ENCODE assay signal across 9 cellular contexts in the genomic region with DNA sequence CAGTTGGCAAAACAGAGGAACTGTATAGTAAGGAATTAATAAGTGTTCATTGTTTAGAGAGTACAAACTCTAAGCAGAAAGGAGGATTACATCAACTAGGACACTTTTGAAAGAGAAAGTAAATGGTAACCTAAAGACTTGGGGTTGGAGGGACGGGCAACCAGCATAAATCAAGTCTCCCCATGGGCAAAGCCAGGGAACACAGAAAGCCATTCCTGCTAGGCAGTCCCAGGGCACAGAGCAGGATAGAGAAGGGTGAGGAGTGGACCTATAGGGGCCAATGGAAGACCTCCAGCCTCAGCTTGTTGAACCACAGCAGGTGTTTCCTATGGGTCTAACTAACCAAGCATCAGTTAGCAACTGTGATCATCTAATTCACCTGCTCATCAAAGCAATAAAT. TPM values are rescaled to one million over a fixed set of nuclear protein-coding genes. Genes with fewer than 3 reads are reported as not detected.
DNase-seq lines count a peak whose midpoint lies in the region; ATAC-seq and TF ChIP-seq lines count a peak whose summit lies in the region.
"Had no signal": no experiment of that assay in that cellular context is flagged by ENCODE, and none has a peak within 500 bp of the region (broad histone marks: within the 10 kb centered on the region; RNA-seq: fewer than 3 reads in every experiment).

No MANE protein-coding gene starts in this region.

- intact Hi-C loops in mucosa of descending colon (cut with DNase I, micrococcal nuclease), result loop anchor here in 1 of 2 donors (10.0 kb wide), 1 partner anchor 48 kb away; no protein-coding TSS in a partner anchor

- H3K4me3 ChIP-seq in mucosa of descending colon, result no peak overlapping the region

- TF ChIP-seq CTCF in mucosa of descending colon (IDR thresholded peaks at IDR 0.05) (no peak), GM13977 (IDR thresholded peaks at IDR 0.05; ENCODE audit: extremely low read depth, insufficient read depth, missing control alignments) (no peak)

- no peaks in the 10 kb centered on the region for H3K9me3 ChIP-seq in KOPT-K1 (ENCODE audit: insufficient read depth, low read length, poor library complexity, severe bottlenecking)
- H3K9me3 ChIP-seq in mucosa of descending colon, result no peaks in the 10 kb centered on the region

- no peaks in the 10 kb centered on the region for H3K4me1 ChIP-seq in mucosa of descending colon (ENCODE audit: low read depth)

- in situ Hi-C loops in GM13977 (cut with MboI; ENCODE audit: low pct_unique_long_range_greater_than_20kb, low sequenced_read_pairs, unreplicated experiment), result no loop called here

- DNase-seq in mucosa of descending colon, result no peak
- no peak for DNase-seq in GM13977 (ENCODE audit: low spot score)
- DNase-seq in stimulated activated CD4-positive, alpha-beta T cell treated with anti-CD3 and anti-CD28 coated beads, Interleukin-2, amount 100 ng/mL, for 24 hours, result no peak
- no peak for DNase-seq in stimulated activated CD4-positive, alpha-beta T cell treated with anti-CD3 and anti-CD28 coated beads, Interleukin-4, amount 100 ng/mL, for 1 hour
- DNase-seq in dermis blood vessel endothelial cell, result no peak
- DNase-seq: NCI-H345 had no signal

- peak overlapping the region; percentile 97 for H3K27ac ChIP-seq in KOPT-K1 (ENCODE audit: low read depth, low read length, poor library complexity, severe bottlenecking)

- ATAC-seq in GM18873 (IDR thresholded peaks at IDR 0.05; ENCODE audit: low FRiP score, unreplicated experiment), result peak; percentile 29
- peak; percentile 45 for ATAC-seq in HG02571 (IDR thresholded peaks at IDR 0.05; ENCODE audit: unreplicated experiment)
- ATAC-seq in mucosa of descending colon, result peak; percentile 28

- no peaks in the 10 kb centered on the region for H3K36me3 ChIP-seq in KOPT-K1 (ENCODE audit: insufficient read depth, low read length)
- no peaks in the 10 kb centered on the region for H3K36me3 ChIP-seq in mucosa of descending colon (ENCODE audit: low read depth)

RNA-seq across cellular contexts. Expression of gene ERAP1, which starts 9.2 kb away (rescaled TPM):
- total RNA-seq in mucosa of descending colon (100 to 1,000 TPM in 1 of 3 donors, 10 to 100 TPM in 2; 79.4 to 110 (median 98.4) TPM), dermis blood vessel endothelial cell (63.6 and 117 TPM in 2 replicates)

RNA-seq across cellular contexts. Expression of gene ERAP2, which starts 59.3 kb away (rescaled TPM):
- total RNA-seq in mucosa of descending colon (10 to 100 TPM; 16.1 to 44.8 (median 19.5) TPM), dermis blood vessel endothelial cell (8.4 and 132 TPM in 2 replicates)
